ENCODE assay signal across 17 cellular contexts in the genomic region with DNA sequence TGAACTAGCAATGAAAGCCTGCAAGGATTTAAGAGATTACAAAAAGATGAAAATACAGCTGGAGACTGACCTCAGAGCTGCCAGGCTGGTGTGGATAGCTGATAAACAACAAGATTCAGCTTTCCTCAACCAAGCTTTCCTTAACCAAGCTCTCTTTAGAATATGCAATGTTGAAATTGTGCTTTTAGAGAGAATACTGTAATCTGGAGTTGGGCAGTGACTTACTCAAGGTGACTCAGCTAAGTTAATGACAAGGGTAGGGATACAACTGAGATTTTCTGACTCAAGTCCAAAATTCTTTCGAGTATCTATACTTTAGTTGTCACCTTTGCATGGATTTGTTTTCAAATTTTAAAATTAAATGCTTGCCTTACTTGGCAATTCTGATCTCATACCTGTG.
DNase-seq lines count a peak whose midpoint lies in the region; ATAC-seq, FAIRE-seq and TF ChIP-seq lines count a peak whose summit lies in the region.
"Had no signal": no experiment of that assay in that cellular context is flagged by ENCODE, and none has a peak within 500 bp of the region (broad histone marks: within the 10 kb centered on the region; RNA-seq: fewer than 3 reads in every experiment).

No MANE protein-coding gene starts in this region.

- H3K4me1 ChIP-seq in ACC112 (ENCODE audit: control insufficient read depth, insufficient read depth, low read length, unreplicated experiment) (peaks cover 44% of the 10 kb centered on the region), adipocyte (ENCODE audit: control insufficient read depth, insufficient read depth, low read length) (peaks cover 12% of the 10 kb centered on the region)

- ATAC-seq in GM19035 (IDR thresholded peaks at IDR 0.05; ENCODE audit: unreplicated experiment): no peak
- ATAC-seq: activated CD8-positive, alpha-beta memory T cell treated with anti-CD3 and anti-CD28 coated beads, Interleukin-2, amount 10 ng/mL, durations not matched to agents 7 days and 5 days; HepG2 had no signal

- H3K4me1 Mint-ChIP-seq in HFFc6 (ENCODE audit: low read depth): peaks cover 45% of the 10 kb centered on the region
- H3K4me1 Mint-ChIP-seq in type B pancreatic cell (ENCODE audit: unreplicated experiment): no peaks in the 10 kb centered on the region
- peaks cover 15% of the 10 kb centered on the region for H3K4me1 Mint-ChIP-seq in osteocyte (ENCODE audit: unreplicated experiment)

- H3K4me3 ChIP-seq in ACC112 (ENCODE audit: low read depth, low read length): no peak overlapping the region
- H3K4me3 ChIP-seq in adipocyte (ENCODE audit: low read length): no peak overlapping the region

- TF ChIP-seq CTCF in HFFc6 (IDR thresholded peaks at IDR 0.05) (no peak), type B pancreatic cell (conservative IDR thresholded peaks at IDR 0.05) (no peak), osteocyte (IDR thresholded peaks at IDR 0.05) (no peak)

- H3K27me3 Mint-ChIP-seq in HFFc6 (ENCODE audit: insufficient read depth) (no peaks in the 10 kb centered on the region), type B pancreatic cell (no peaks in the 10 kb centered on the region), osteocyte (ENCODE audit: unreplicated experiment) (no peaks in the 10 kb centered on the region)
- H3K27me3 Mint-ChIP-seq: activated CD8-positive, alpha-beta memory T cell treated with anti-CD3 and anti-CD28 coated beads, Interleukin-2, amount 10 ng/mL, durations not matched to agents 7 days and 5 days; activated naive CD4-positive, alpha-beta T cell treated with anti-CD3 and anti-CD28 coated beads, Interleukin-2, amount 10 ng/mL, durations not matched to agents 7 days and 5 days; stimulated activated naive CD8-positive, alpha-beta T cell treated with anti-CD3 and anti-CD28 coated beads, Interleukin-15, Interleukin-2, amounts not matched to agents 100 ng/mL and 50 ng/mL, for 24 hours had no signal

- DNase-seq in HFFc6: peak; percentile 35
- peak; percentile 14 for DNase-seq in adipocyte (ENCODE audit: low read depth)
- peak; percentile 14 for DNase-seq in fibroblast of the conjunctiva (ENCODE audit: low read depth)
- no peak for DNase-seq in type B pancreatic cell (ENCODE audit: extremely low spot score, unreplicated experiment)
- DNase-seq in osteocyte (ENCODE audit: extremely low spot score, unreplicated experiment): no peak
- no peak for DNase-seq in HTR-8/SVneo (ENCODE audit: insufficient read length, low spot score)
- DNase-seq: activated CD8-positive, alpha-beta memory T cell treated with anti-CD3 and anti-CD28 coated beads, Interleukin-2, amount 10 ng/mL, durations not matched to agents 7 days and 5 days; activated naive CD4-positive, alpha-beta T cell treated with anti-CD3 and anti-CD28 coated beads, Interleukin-2, amount 10 ng/mL, durations not matched to agents 7 days and 5 days; cerebellar nuclear complex; NCI-H1105 treated with DMSO at 0.1 percent for 48 hours had no signal

- H3K36me3 Mint-ChIP-seq in HFFc6 (ENCODE audit: low read depth) (peaks cover 5% of the 10 kb centered on the region; the same call in 1 of the 2 replicates), type B pancreatic cell (peaks cover 5% of the 10 kb centered on the region), osteocyte (ENCODE audit: unreplicated experiment) (peaks cover 2% of the 10 kb centered on the region)
- H3K36me3 Mint-ChIP-seq: mesothelial cell of epicardium had no signal

- H3K79me2 ChIP-seq in ACC112 (ENCODE audit: control insufficient read depth, insufficient read depth, low read length, unreplicated experiment): peaks cover 9% of the 10 kb centered on the region

- H3K27ac Mint-ChIP-seq in HFFc6 (peak overlapping the region; percentile 61), type B pancreatic cell (no peak overlapping the region), osteocyte (ENCODE audit: unreplicated experiment) (no peak overlapping the region)
- H3K27ac Mint-ChIP-seq: activated CD8-positive, alpha-beta memory T cell treated with anti-CD3 and anti-CD28 coated beads, Interleukin-2, amount 10 ng/mL, durations not matched to agents 7 days and 5 days; activated naive CD4-positive, alpha-beta T cell treated with anti-CD3 and anti-CD28 coated beads, Interleukin-2, amount 10 ng/mL, durations not matched to agents 7 days and 5 days; mesothelial cell of epicardium; stimulated activated naive CD8-positive, alpha-beta T cell treated with anti-CD3 and anti-CD28 coated beads, Interleukin-15, Interleukin-2, amounts not matched to agents 100 ng/mL and 50 ng/mL, for 24 hours had no signal

- no peak overlapping the region for H2AFZ ChIP-seq in ACC112 (ENCODE audit: low read length, unreplicated experiment)

- H3K9me3 Mint-ChIP-seq in HFFc6: no peaks in the 10 kb centered on the region
- H3K9me3 Mint-ChIP-seq in type B pancreatic cell: no peaks in the 10 kb centered on the region
- no peaks in the 10 kb centered on the region for H3K9me3 Mint-ChIP-seq in osteocyte (ENCODE audit: unreplicated experiment)
- H3K9me3 Mint-ChIP-seq: activated naive CD4-positive, alpha-beta T cell treated with anti-CD3 and anti-CD28 coated beads, Interleukin-2, amount 10 ng/mL, durations not matched to agents 7 days and 5 days; mesothelial cell of epicardium; stimulated activated naive CD8-positive, alpha-beta T cell treated with anti-CD3 and anti-CD28 coated beads, Interleukin-15, Interleukin-2, amounts not matched to agents 100 ng/mL and 50 ng/mL, for 24 hours had no signal

- H3K27ac ChIP-seq in ACC112 (ENCODE audit: low read depth, low read length): peak overlapping the region; percentile 93
- H3K27ac ChIP-seq: VCaP had no signal

- H3K36me3 ChIP-seq in ACC112 (ENCODE audit: insufficient read depth, low read length) (peaks cover 4% of the 10 kb centered on the region; the same call in 1 of the 2 replicates), adipocyte (ENCODE audit: control insufficient read depth, insufficient read depth, low read length, severe bottlenecking) (no peaks in the 10 kb centered on the region)

- no peak for FAIRE-seq in HTR-8/SVneo (lab: Jason Lieb, UNC)
- FAIRE-seq: D721Med, HepG2 had no signal

- H3K4me3 Mint-ChIP-seq in HFFc6 (peak overlapping the region; percentile 58), type B pancreatic cell (no peak overlapping the region), osteocyte (ENCODE audit: unreplicated experiment) (no peak overlapping the region)
- H3K4me3 Mint-ChIP-seq: activated CD8-positive, alpha-beta memory T cell treated with anti-CD3 and anti-CD28 coated beads, Interleukin-2, amount 10 ng/mL, durations not matched to agents 7 days and 5 days; activated naive CD4-positive, alpha-beta T cell treated with anti-CD3 and anti-CD28 coated beads, Interleukin-2, amount 10 ng/mL, durations not matched to agents 7 days and 5 days; mesothelial cell of epicardium; stimulated activated naive CD8-positive, alpha-beta T cell treated with anti-CD3 and anti-CD28 coated beads, Interleukin-15, Interleukin-2, amounts not matched to agents 100 ng/mL and 50 ng/mL, for 24 hours had no signal

- peaks cover 3% of the 10 kb centered on the region for H3K9me3 ChIP-seq in adipocyte (ENCODE audit: control insufficient read depth, low read length)

- H3K9ac ChIP-seq in adipocyte (ENCODE audit: low read length): no peak overlapping the region

- H3K27me3 ChIP-seq in ACC112 (ENCODE audit: insufficient read depth, low read length): no peaks in the 10 kb centered on the region
- H3K27me3 ChIP-seq in adipocyte (replicated peaks; ENCODE audit: control insufficient read depth, insufficient read depth, low read length): no peaks in the 10 kb centered on the region

Comparison
In these comparisons a context has a peak if more than half of its experiments do, and no peak if none do; other contexts are left out.
1. DNase-seq: peak in HFFc6 (single experiment), adipocyte (single experiment) and fibroblast of the conjunctiva (single experiment); none in type B pancreatic cell (single experiment), osteocyte (single experiment) and HTR-8/SVneo (single experiment).